15 cellular contexts compared by ENCODE assay signal in the genomic region with DNA sequence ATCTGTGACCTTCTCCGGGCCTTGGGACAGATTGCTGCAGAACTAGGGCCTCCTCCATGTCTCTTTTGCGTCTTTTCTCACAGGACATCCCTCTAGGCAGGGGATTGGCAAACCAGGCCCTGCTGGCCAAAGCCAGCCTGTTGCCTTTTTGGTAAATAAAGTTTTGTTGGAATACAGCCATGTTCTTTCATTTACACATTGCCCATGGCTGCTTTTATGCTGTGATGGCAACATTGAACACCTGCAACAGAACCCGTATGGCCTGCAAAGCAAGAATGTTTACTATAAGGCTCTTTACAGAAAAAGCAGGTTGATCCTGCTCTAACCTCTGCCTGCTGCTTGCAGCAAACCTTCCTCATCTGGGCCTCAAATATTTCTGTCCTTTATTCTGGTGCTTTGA.
"Had no signal": no experiment of that assay in that cellular context is flagged by ENCODE, and none has a peak within 500 bp of the region (broad histone marks: within the 10 kb centered on the region; RNA-seq: fewer than 3 reads in every experiment).

No MANE protein-coding gene starts in this region.

- H3K9me3 ChIP-seq: gastroesophageal sphincter, heart right ventricle, left lung had no signal

- DNase-seq: activated naive CD8-positive, alpha-beta T cell treated with anti-CD3 and anti-CD28 coated beads, Interleukin-2, amount 10 ng/mL, durations not matched to agents 7 days and 5 days; central memory CD4-positive, alpha-beta T cell; effector memory CD4-positive, alpha-beta T cell; heart right ventricle; left lung; naive thymus-derived CD8-positive, alpha-beta T cell; stimulated activated CD4-positive, alpha-beta T cell treated with anti-CD3 and anti-CD28 coated beads, Interleukin-15, amount 100 ng/mL, for 24 hours; stimulated activated CD4-positive, alpha-beta T cell treated with anti-CD3 and anti-CD28 coated beads, Interleukin-4, amount 100 ng/mL, for 24 hours had no signal

- H3K4me1 ChIP-seq: gastroesophageal sphincter, heart right ventricle, left lung had no signal

- H3K9me3 Mint-ChIP-seq: activated naive CD8-positive, alpha-beta T cell treated with anti-CD3 and anti-CD28 coated beads, Interleukin-2, amount 10 ng/mL, durations not matched to agents 7 days and 5 days; activated T-helper 1 cell treated with anti-CD3 and anti-CD28 coated beads, Interleukin-12 subunit alpha, Interleukin-12 subunit beta, Interleukin-2, Interleukin-4 antibody, amounts not matched to agents 30 ng/mL and 10 ng/mL and 1 ng/mL, durations not matched to agents 14 hours and 24 hours and 36 hours; brain; naive thymus-derived CD8-positive, alpha-beta T cell; stimulated activated naive CD8-positive, alpha-beta T cell treated with anti-CD3 and anti-CD28 coated beads, Interleukin-15, Interleukin-2, amounts not matched to agents 100 ng/mL and 50 ng/mL, for 24 hours had no signal

- H3K36me3 Mint-ChIP-seq: activated naive CD8-positive, alpha-beta T cell treated with anti-CD3 and anti-CD28 coated beads, Interleukin-2, amount 10 ng/mL, durations not matched to agents 7 days and 5 days; brain; naive thymus-derived CD8-positive, alpha-beta T cell had no signal

- H3K4me3 ChIP-seq: gastroesophageal sphincter, heart right ventricle, left lung, skin epidermis had no signal

- ATAC-seq: activated CD4-positive, CD25-positive, alpha-beta regulatory T cell treated with anti-CD3 and anti-CD28 coated beads, Interleukin-2, amount 50 U/mL, for 24 hours; gastroesophageal sphincter; heart right ventricle; left lung; naive thymus-derived CD8-positive, alpha-beta T cell had no signal

- H3K27ac ChIP-seq: epithelial cell of prostate, gastroesophageal sphincter, heart right ventricle, left lung, skin epidermis had no signal

- H3K36me3 ChIP-seq: gastroesophageal sphincter, heart right ventricle, left lung had no signal

- H3K27ac Mint-ChIP-seq: activated naive CD8-positive, alpha-beta T cell treated with anti-CD3 and anti-CD28 coated beads, Interleukin-2, amount 10 ng/mL, durations not matched to agents 7 days and 5 days; activated T-helper 1 cell treated with anti-CD3 and anti-CD28 coated beads, Interleukin-12 subunit alpha, Interleukin-12 subunit beta, Interleukin-2, Interleukin-4 antibody, amounts not matched to agents 30 ng/mL and 10 ng/mL and 1 ng/mL, durations not matched to agents 14 hours and 24 hours and 36 hours; naive thymus-derived CD8-positive, alpha-beta T cell; stimulated activated naive CD8-positive, alpha-beta T cell treated with anti-CD3 and anti-CD28 coated beads, Interleukin-15, Interleukin-2, amounts not matched to agents 100 ng/mL and 50 ng/mL, for 24 hours had no signal

- H3K4me3 Mint-ChIP-seq: activated naive CD8-positive, alpha-beta T cell treated with anti-CD3 and anti-CD28 coated beads, Interleukin-2, amount 10 ng/mL, durations not matched to agents 7 days and 5 days; activated T-helper 1 cell treated with anti-CD3 and anti-CD28 coated beads, Interleukin-12 subunit alpha, Interleukin-12 subunit beta, Interleukin-2, Interleukin-4 antibody, amounts not matched to agents 30 ng/mL and 10 ng/mL and 1 ng/mL, durations not matched to agents 14 hours and 24 hours and 36 hours; brain; naive thymus-derived CD8-positive, alpha-beta T cell; stimulated activated naive CD8-positive, alpha-beta T cell treated with anti-CD3 and anti-CD28 coated beads, Interleukin-15, Interleukin-2, amounts not matched to agents 100 ng/mL and 50 ng/mL, for 24 hours had no signal
